In the genomic region with DNA sequence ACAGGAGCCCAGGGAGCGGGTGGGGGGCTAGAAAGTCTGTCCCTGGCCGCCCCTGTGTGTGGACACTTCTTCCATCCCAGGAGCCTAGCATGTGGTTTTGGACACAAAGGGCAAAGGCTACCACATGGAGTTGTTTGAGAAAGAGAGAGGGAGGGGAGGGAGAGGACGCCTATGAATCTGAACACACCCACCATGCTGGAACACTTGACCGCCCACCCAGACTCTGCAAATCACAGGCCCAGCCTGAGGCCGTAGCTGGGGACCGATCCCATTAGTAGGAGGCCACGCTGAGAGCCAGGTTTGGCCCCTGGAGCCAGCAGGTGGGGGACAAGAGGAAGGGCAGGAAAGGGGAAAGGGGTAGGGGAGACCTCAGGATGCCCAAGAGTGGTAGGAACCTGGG, we compare ENCODE assay signal across 23 cellular contexts. TPM values are rescaled to one million over a fixed set of nuclear protein-coding genes. Genes with fewer than 3 reads are reported as not detected.
"Had no signal": no experiment of that assay in that cellular context is flagged by ENCODE, and none has a peak within 500 bp of the region (broad histone marks: within the 10 kb centered on the region; RNA-seq: fewer than 3 reads in every experiment).

No MANE protein-coding gene starts in this region.

- H3K36me3 ChIP-seq: SJSA1 had no signal

- DNase-seq: KBM-7, MV-4-11, NCI-H1048, NCI-H1105, NCI-H1417, NCI-H1436 treated with DMSO at 0.1 percent for 48 hours, NCI-H1694 treated with DMSO at 0.1 percent for 48 hours, NCI-H1930, NCI-H2081, NCI-H2107, NCI-H2227 treated with DMSO at 0.1 percent for 48 hours, NCI-H524, NCI-H526 treated with DMSO at 0.1 percent for 48 hours, NCI-H774, Right ventricle myocardium superior, RPMI8226, SIG-M5 had no signal

- H3K36me3 Mint-ChIP-seq: IgD-negative memory B cell had no signal

- H3K27me3 ChIP-seq: SJSA1 had no signal

- H3K27ac Mint-ChIP-seq: IgD-negative memory B cell had no signal

- H3K4me1 Mint-ChIP-seq: IgD-negative memory B cell had no signal

- H3K9me3 ChIP-seq: SJSA1 had no signal

- H3K27ac ChIP-seq: SJSA1, SK-N-MC had no signal

- ATAC-seq: HepG2 had no signal

- H3K4me3 Mint-ChIP-seq: IgD-negative memory B cell had no signal

- H3K4me3 ChIP-seq: SJSA1, SK-N-MC had no signal

RNA-seq across cellular contexts. Expression of a gene that starts 39.6 kb away (rescaled TPM):
- total RNA-seq: HT1080, MCF 10A had no signal
- polyA plus RNA-seq: IgD-negative memory B cell had no signal
